10 cellular contexts compared by ENCODE assay signal in genomic region chr9:134602547-134603362, GRCh38. TPM values are rescaled to one million over a fixed set of nuclear protein-coding genes. Genes with fewer than 3 reads are reported as not detected.
DNase-seq lines count a peak whose midpoint lies in the region; ATAC-seq and TF ChIP-seq lines count a peak whose summit lies in the region.
"Had no signal": no experiment of that assay in that cellular context is flagged by ENCODE, and none has a peak within 500 bp of the region (broad histone marks: within the 10 kb centered on the region; RNA-seq: fewer than 3 reads in every experiment).

No MANE protein-coding gene starts in this region.

- H3K4me3 ChIP-seq in BE2C (ENCODE audit: low read depth, low read length) (no peak overlapping the region), Panc1 (ENCODE audit: low read depth in 2 of 2, low read length in 2 of 2) (no peak overlapping the region), fibroblast of mammary gland (ENCODE audit: control insufficient read depth, low read depth, low read length) (no peak overlapping the region)
- no peak overlapping the region for H3K4me3 ChIP-seq in effector memory CD4-positive, alpha-beta T cell (ENCODE audit: insufficient read depth, low read depth, low read length, poor library complexity, severe bottlenecking)

- intact Hi-C loops in Panc1 (cut with micrococcal nuclease; ENCODE audit: unreplicated experiment), result no loop called here

- no peak for TF ChIP-seq CTCF in BE2C (IDR thresholded peaks at IDR 0.05; ENCODE audit: low read depth, low read length)
- no peak for TF ChIP-seq CTCF in Panc1 (IDR thresholded peaks at IDR 0.05)
- no peak for TF ChIP-seq CTCF in fibroblast of mammary gland (conservative IDR thresholded peaks at IDR 0.05; ENCODE audit: control insufficient read depth, insufficient read depth, low read depth, low read length)
- no peak for TF ChIP-seq CTCF in omental fat pad (IDR thresholded peaks at IDR 0.05)

- no peaks in the 10 kb centered on the region for H3K36me3 ChIP-seq in BE2C
- H3K36me3 ChIP-seq in Panc1 (ENCODE audit: control insufficient read depth, insufficient read depth, low read length), result no peaks in the 10 kb centered on the region
- H3K36me3 ChIP-seq in effector memory CD4-positive, alpha-beta T cell (ENCODE audit: control insufficient read depth, insufficient read depth, low read length), result no peaks in the 10 kb centered on the region

- CTCF ChIA-PET in Panc1 (lab: Charles Lee), result interaction anchor here (0.7 kb wide), 1 partner anchor 110 kb away, joined by 7 read pairs; no protein-coding TSS in a partner anchor

- POLR2A ChIA-PET in Panc1 (lab: Charles Lee), result no interaction called here

- ATAC-seq in Panc1 (peak; percentile 63), omental fat pad (ENCODE audit: low FRiP score) (peak; percentile 81), GM21423 (IDR thresholded peaks at IDR 0.05; ENCODE audit: unreplicated experiment) (no peak)

- no peak overlapping the region for H3K27ac ChIP-seq in Panc1 (ENCODE audit: low read length)
- H3K27ac ChIP-seq in effector memory CD4-positive, alpha-beta T cell (ENCODE audit: insufficient read depth, low read length, poor library complexity, severe bottlenecking), result no peak overlapping the region

- no TSS peak for BruUV-seq in Panc1 (replicated peaks; lab: Mats Ljungman, UMichigan)

- H3K27me3 ChIP-seq in BE2C (no peaks in the 10 kb centered on the region), Panc1 (ENCODE audit: control insufficient read depth, insufficient read depth, low read length) (no peaks in the 10 kb centered on the region)
- no peaks in the 10 kb centered on the region for H3K27me3 ChIP-seq in effector memory CD4-positive, alpha-beta T cell (replicated peaks; ENCODE audit: control insufficient read depth, insufficient read depth, low read length, poor library complexity, severe bottlenecking)

- in situ Hi-C loops in Panc1 (cut with HindIII; ENCODE audit: low pct_unique_long_range_greater_than_20kb, low sequenced_read_pairs), result no loop called here

- H3K9me3 ChIP-seq in BE2C (no peaks in the 10 kb centered on the region; the same call in 1 of the 2 replicates), Panc1 (ENCODE audit: control insufficient read depth, insufficient read depth, low read depth, low read length) (no peaks in the 10 kb centered on the region)
- H3K9me3 ChIP-seq in effector memory CD4-positive, alpha-beta T cell (ENCODE audit: control insufficient read depth, low read length), result no peaks in the 10 kb centered on the region

- H3K4me1 ChIP-seq in BE2C (no peaks in the 10 kb centered on the region), Panc1 (ENCODE audit: control insufficient read depth, insufficient read depth, low read length) (no peaks in the 10 kb centered on the region)
- H3K4me1 ChIP-seq in effector memory CD4-positive, alpha-beta T cell (ENCODE audit: control insufficient read depth, insufficient read depth, low read length, poor library complexity, severe bottlenecking), result no peaks in the 10 kb centered on the region

- DNase-seq in BE2C (peak; percentile 4), Panc1 (ENCODE audit: low read depth, low spot score) (no peak), fibroblast of mammary gland (ENCODE audit: low read depth) (peak; percentile 94), omental fat pad (ENCODE audit: low spot score) (no peak)
- no peak for DNase-seq in effector memory CD4-positive, alpha-beta T cell
- no peak for DNase-seq in activated CD4-positive, alpha-beta T cell treated with anti-CD3 and anti-CD28 coated beads, Interleukin-2, amount 50 U/mL, for 48 hours
- no peak for DNase-seq in stimulated activated CD4-positive, alpha-beta T cell treated with anti-CD3 and anti-CD28 coated beads, Interleukin-4, amount 100 ng/mL, for 24 hours
- DNase-seq: DMS 273 treated with DMSO at 0.1 percent for 48 hours, naive B cell had no signal

RNA-seq across cellular contexts. Expression of gene COL5A1, which starts 38.8 kb away (rescaled TPM):
- 2.0 TPM for polyA plus RNA-seq in BE2C (2012; ENCODE audit: insufficient read depth, insufficient read length, low read depth)
- total RNA-seq in Panc1 (2021; ENCODE audit: unreplicated experiment) (5.7 TPM), omental fat pad (10 to 100 TPM; 13.3 to 55.0 (median 27.0) TPM)
- 4.6 TPM for polyA plus RNA-seq in Panc1 (2012; ENCODE audit: insufficient read length)

Comparison
In these comparisons a context has a peak if more than half of its experiments do, and no peak if none do; other contexts are left out.
1. DNase-seq: peak in BE2C (single experiment) and fibroblast of mammary gland (single experiment); none in Panc1 (single experiment), omental fat pad (single experiment), effector memory CD4-positive, alpha-beta T cell (0 of 3), activated CD4-positive, alpha-beta T cell treated with anti-CD3 and anti-CD28 coated beads, Interleukin-2, amount 50 U/mL, for 48 hours (0 of 2) and stimulated activated CD4-positive, alpha-beta T cell treated with anti-CD3 and anti-CD28 coated beads, Interleukin-4, amount 100 ng/mL, for 24 hours (single experiment).